8 cellular contexts compared by ENCODE assay signal in the genomic region with DNA sequence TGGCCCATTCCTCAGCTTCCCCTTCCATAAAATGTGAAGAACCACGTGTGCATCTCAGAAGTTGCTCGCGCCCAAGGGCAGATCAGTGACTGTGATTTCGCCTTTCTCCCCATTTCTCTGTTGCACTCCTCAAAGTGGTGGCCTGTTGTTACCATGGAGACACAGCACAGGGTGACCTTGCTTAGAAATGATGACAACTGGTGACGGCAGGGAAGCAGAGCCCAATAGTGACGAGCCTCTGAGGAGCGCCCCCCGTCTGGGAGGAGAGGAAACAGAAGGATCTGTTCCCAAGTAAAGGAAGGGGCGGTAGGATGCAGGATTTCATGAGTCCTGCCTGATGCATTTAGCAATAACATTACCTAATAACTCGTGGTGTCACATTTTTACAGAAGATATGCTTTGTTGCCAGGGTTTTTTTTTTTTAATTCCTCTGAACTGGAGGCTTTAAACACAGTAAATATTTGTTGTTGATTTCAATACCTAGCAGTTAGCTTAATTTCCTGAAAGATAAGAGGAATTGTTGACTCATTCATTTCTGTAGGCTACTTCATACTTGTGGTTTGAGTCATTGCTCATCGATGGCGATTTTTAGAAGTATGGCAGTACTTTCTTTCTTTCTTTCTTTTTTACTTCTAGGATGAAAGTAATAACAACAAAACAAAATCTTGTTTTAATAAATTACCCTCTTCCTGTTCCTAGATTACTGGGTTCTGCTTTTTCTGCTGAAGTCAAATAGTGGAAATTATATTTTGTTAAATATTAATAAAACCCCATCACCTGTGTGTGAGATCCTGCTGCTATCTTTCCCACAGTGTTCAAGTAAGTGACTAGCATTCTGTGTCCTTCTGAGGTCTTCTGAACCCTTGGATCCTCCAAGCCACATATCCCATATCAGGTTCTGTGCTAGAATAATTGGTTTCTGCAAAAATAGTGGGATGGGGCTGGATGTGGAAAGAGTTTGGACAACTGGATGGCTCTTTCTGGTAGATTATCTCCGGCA. TPM values are rescaled to one million over a fixed set of nuclear protein-coding genes. Genes with fewer than 3 reads are reported as not detected.
DNase-seq lines count a peak whose midpoint lies in the region; ATAC-seq and FAIRE-seq lines count a peak whose summit lies in the region.

No MANE protein-coding gene starts in this region.

- no peak overlapping the region for H4K5ac ChIP-seq in mesendoderm (ENCODE audit: low read length)

- H2AK5ac ChIP-seq in mesendoderm (ENCODE audit: low read length) = no peak overlapping the region

- ATAC-seq in HG02852 (IDR thresholded peaks at IDR 0.05; ENCODE audit: unreplicated experiment) = peak; percentile 70

- no peaks in the 10 kb centered on the region for H3K79me1 ChIP-seq in mesendoderm (ENCODE audit: low read length)

- peak; percentile 78 for FAIRE-seq in A204.1 (lab: Jason Lieb, UNC)
- FAIRE-seq in GM18507 (lab: Jason Lieb, UNC) = peak; percentile 75
- FAIRE-seq in RCC 7860 (lab: Jason Lieb, UNC) = peak; percentile 88

- H3K27me3 ChIP-seq in duodenal mucosa (ENCODE audit: control insufficient read depth in 1 of 2, insufficient read depth in 2 of 2, low read length in 2 of 2) (no peaks in the 10 kb centered on the region), mesendoderm (ENCODE audit: insufficient read depth, low read length, poor library complexity) (no peaks in the 10 kb centered on the region)

- H3K4me3 ChIP-seq in duodenal mucosa (ENCODE audit: low read depth in 1 of 2, low read length in 2 of 2) (no peak overlapping the region), mesendoderm (ENCODE audit: low read length) (no peak overlapping the region)

- DNase-seq in GM18507 (ENCODE audit: extremely low spot score, insufficient read length, low read depth) (peak; percentile 26), RCC 7860 (ENCODE audit: low spot score) (peak; percentile 92), mesendoderm (peak; percentile 97), NCI-H1092 (lab: John Stamatoyannopoulos, UW) (no peak), NCI-H1092 treated with DMSO at 0.1 percent for 48 hours (lab: John Stamatoyannopoulos, UW) (no peak)

- no peak overlapping the region for H3K23ac ChIP-seq in mesendoderm (ENCODE audit: low read length)

- H3K9ac ChIP-seq in duodenal mucosa (ENCODE audit: low read depth in 1 of 2, low read length in 2 of 2) = no peak overlapping the region
- H3K9ac ChIP-seq in mesendoderm (ENCODE audit: low read length) = no peak overlapping the region

- no peak overlapping the region for H4K8ac ChIP-seq in mesendoderm (ENCODE audit: low read depth, low read length)

- no peak overlapping the region for H2BK5ac ChIP-seq in mesendoderm (ENCODE audit: low read length)

- H3K27ac ChIP-seq in duodenal mucosa (ENCODE audit: low read depth, low read length) (peak overlapping the region; percentile 22), mesendoderm (ENCODE audit: low read depth, low read length) (peak overlapping the region; percentile 8)

- H3K9me3 ChIP-seq in duodenal mucosa (ENCODE audit: control insufficient read depth in 1 of 2, low read length in 2 of 2) = no peaks in the 10 kb centered on the region

- no peak overlapping the region for H3K4me2 ChIP-seq in mesendoderm (ENCODE audit: low read length)

- H2BK120ac ChIP-seq in mesendoderm (ENCODE audit: low read depth, low read length) = no peak overlapping the region

- H2BK15ac ChIP-seq in mesendoderm (replicated peaks; ENCODE audit: low read depth) = no peak overlapping the region

- H3K4ac ChIP-seq in mesendoderm (ENCODE audit: low read depth, low read length) = peak overlapping the region; percentile 77

- no CpG with 5 or more reads among the region's 13 CpGs for WGBS in mesendoderm (ENCODE audit: extremely low coverage, insufficient coverage, low lambda C conversion rate)

- peaks cover 43 to 55% of the 10 kb centered on the region in 2 donors for H3K4me1 ChIP-seq in duodenal mucosa (ENCODE audit: control insufficient read depth in 1 of 2, insufficient read depth in 2 of 2, low read length in 2 of 2)
- peaks cover 4% of the 10 kb centered on the region for H3K4me1 ChIP-seq in mesendoderm (ENCODE audit: control insufficient read depth, low read depth, low read length)

- no peaks in the 10 kb centered on the region for H3K79me2 ChIP-seq in mesendoderm (ENCODE audit: control insufficient read depth, insufficient read depth, low read length)

- H3K18ac ChIP-seq in mesendoderm (ENCODE audit: low read length) = peak overlapping the region; percentile 21

- H3K36me3 ChIP-seq in duodenal mucosa (ENCODE audit: control insufficient read depth in 1 of 2, insufficient read depth in 2 of 2, low read length in 2 of 2) (no peaks in the 10 kb centered on the region), mesendoderm (ENCODE audit: control insufficient read depth, insufficient read depth, low read length) (no peaks in the 10 kb centered on the region)

- H3K56ac ChIP-seq in mesendoderm (ENCODE audit: low read length) = no peak overlapping the region

RNA-seq across cellular contexts. Expression of gene MBNL2, which starts 36.0 kb away (rescaled TPM):
- polyA plus RNA-seq in mesendoderm (2013, experiment 1 of 2) = 2.0 TPM
- polyA plus RNA-seq in mesendoderm (2013, experiment 2 of 2) = 2.2 TPM

Comparison
In these comparisons a context has a peak if more than half of its experiments do, and no peak if none do; other contexts are left out.
1. DNase-seq: peak in GM18507 (single experiment), RCC 7860 (single experiment) and mesendoderm (single experiment); none in NCI-H1092 (single experiment) and NCI-H1092 treated with DMSO at 0.1 percent for 48 hours (single experiment).